In the genomic region with DNA sequence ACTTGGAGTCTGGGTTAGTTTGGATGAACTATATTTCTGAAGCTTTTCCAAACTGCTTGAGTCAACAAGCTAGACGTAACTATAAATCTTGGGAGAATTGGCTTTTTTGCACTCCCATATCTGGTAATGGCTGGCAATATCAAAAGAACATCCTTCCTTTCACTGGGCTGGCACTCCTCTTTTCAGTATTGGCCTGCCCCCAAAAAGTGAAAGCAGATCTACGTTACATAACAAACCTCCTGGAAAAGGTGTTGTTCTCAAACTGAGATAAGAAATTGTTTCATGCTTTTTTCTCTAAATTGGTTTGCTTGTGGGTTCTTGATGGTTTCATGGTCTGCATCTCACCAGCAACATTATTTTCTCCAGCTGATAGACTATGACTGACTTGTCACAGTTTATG, we compare ENCODE assay signal across 21 cellular contexts.
"Had no signal": no experiment of that assay in that cellular context is flagged by ENCODE, and none has a peak within 500 bp of the region (broad histone marks: within the 10 kb centered on the region; RNA-seq: fewer than 3 reads in every experiment).

No MANE protein-coding gene starts in this region.

- DNase-seq: activated B cell treated with CpG ODN at 0.5 μM for 24 hours; activated CD4-positive, alpha-beta T cell treated with anti-CD3 and anti-CD28 coated beads for 1 hour; activated CD4-positive, alpha-beta T cell treated with anti-CD3 and anti-CD28 coated beads, Interleukin-2, amount 10 ng/mL, durations not matched to agents 24 days and 14 days; activated CD4-positive, alpha-beta T cell treated with anti-CD3 and anti-CD28 coated beads, Interleukin-2, amount 50 U/mL, for 48 hours; activated CD8-positive, alpha-beta memory T cell treated with anti-CD3 and anti-CD28 coated beads, Interleukin-2, amount 10 ng/mL, durations not matched to agents 7 days and 5 days; activated effector memory CD4-positive, alpha-beta T cell treated with anti-CD3 and anti-CD28 coated beads, Interleukin-2, amount 50 U/mL, for 16 hours; activated naive CD4-positive, alpha-beta T cell treated with anti-CD3 and anti-CD28 coated beads for 36 hours; activated T-cell treated with anti-CD3 and anti-CD28 coated beads, Interleukin-2, amount 50 U/mL, for 4 hours; amygdala; MG63; MV-4-11; NCI-H1092 treated with DMSO at 0.1 percent for 48 hours; NCI-H1417 treated with DMSO at 0.1 percent for 48 hours; NCI-H1694 treated with DMSO at 0.1 percent for 48 hours; NCI-H2081; NCI-H510A treated with DMSO at 0.1 percent for 48 hours; PC-9; SIG-M5; T-cell; T-helper 2 cell; T1000 had no signal

- ATAC-seq: activated CD8-positive, alpha-beta memory T cell treated with anti-CD3 and anti-CD28 coated beads, Interleukin-2, amount 10 ng/mL, durations not matched to agents 7 days and 5 days; activated T-cell treated with anti-CD3 and anti-CD28 coated beads, Interleukin-2, amount 50 U/mL, for 4 hours; T-cell had no signal
